Comparison of ENCODE assay signal across 9 cellular contexts in genomic region chr4:89438102-89438831, GRCh38.
DNase-seq lines count a peak whose midpoint lies in the region; ATAC-seq lines count a peak whose summit lies in the region.
"Had no signal": no experiment of that assay in that cellular context is flagged by ENCODE, and none has a peak within 500 bp of the region (broad histone marks: within the 10 kb centered on the region; RNA-seq: fewer than 3 reads in every experiment).

No MANE protein-coding gene starts in this region.

- H3K4me1 Mint-ChIP-seq in CD8-positive, alpha-beta memory T cell, result peaks cover 7 to 14% (median 8%) of the 10 kb centered on the region in 3 donors

- peaks cover 8% of the 10 kb centered on the region for H3K4me1 ChIP-seq in CD8-positive, alpha-beta memory T cell (ENCODE audit: insufficient read depth, low read length)
- no peaks in the 10 kb centered on the region for H3K4me1 ChIP-seq in adipocyte (ENCODE audit: control insufficient read depth, insufficient read depth, low read length)

- H3K27me3 Mint-ChIP-seq in CD8-positive, alpha-beta memory T cell, result peaks cover 0 to 1% of the 10 kb centered on the region in 2 donors

- no peaks in the 10 kb centered on the region for H3K36me3 ChIP-seq in CD8-positive, alpha-beta memory T cell (ENCODE audit: insufficient read depth, low read length)
- H3K36me3 ChIP-seq in adipocyte (ENCODE audit: control insufficient read depth, insufficient read depth, low read length, severe bottlenecking), result no peaks in the 10 kb centered on the region
- H3K36me3 ChIP-seq: thoracic aorta had no signal

- H3K4me3 Mint-ChIP-seq in CD8-positive, alpha-beta memory T cell, result peak overlapping the region in 5 of 7 donors; percentile 46 to 63 (median 60)

- ATAC-seq in GM19438 (IDR thresholded peaks at IDR 0.05; ENCODE audit: low read depth, unreplicated experiment), result peak; percentile 64

- no peaks in the 10 kb centered on the region for H3K27me3 ChIP-seq in CD8-positive, alpha-beta memory T cell (ENCODE audit: insufficient read depth, low read length, poor library complexity, severe bottlenecking)
- no peaks in the 10 kb centered on the region for H3K27me3 ChIP-seq in adipocyte (replicated peaks; ENCODE audit: control insufficient read depth, insufficient read depth, low read length)

- peaks cover 0 to 3% (median 2%) of the 10 kb centered on the region in 3 donors for H3K36me3 Mint-ChIP-seq in CD8-positive, alpha-beta memory T cell

- CTCF ChIA-PET in CD8-positive, alpha-beta memory T cell (lab: Charles Lee), result interaction anchor here (1.3 to 3.0 kb wide), 5 partner anchors 183 to 213 kb away, joined by 3 to 6 read pairs (median 5); no protein-coding TSS in a partner anchor

- no peaks in the 10 kb centered on the region for H3K9me3 Mint-ChIP-seq in CD8-positive, alpha-beta memory T cell

- H3K27ac ChIP-seq in CD8-positive, alpha-beta memory T cell (ENCODE audit: low read depth, low read length), result no peak overlapping the region
- H3K27ac ChIP-seq: thoracic aorta had no signal

- no peak overlapping the region for H3K4me3 ChIP-seq in CD8-positive, alpha-beta memory T cell (ENCODE audit: low read length)
- H3K4me3 ChIP-seq in adipocyte (ENCODE audit: low read length), result no peak overlapping the region
- H3K4me3 ChIP-seq: thoracic aorta had no signal

- no peaks in the 10 kb centered on the region for H3K9me3 ChIP-seq in CD8-positive, alpha-beta memory T cell (ENCODE audit: low read length)
- H3K9me3 ChIP-seq in adipocyte (ENCODE audit: control insufficient read depth, low read length), result no peaks in the 10 kb centered on the region
- H3K9me3 ChIP-seq: thoracic aorta had no signal

- DNase-seq in CD8-positive, alpha-beta memory T cell, result peak; percentile 12 to 53 (median 19)
- peak; percentile 54 for DNase-seq in HPDE6-E6E7 (ENCODE audit: extremely low spot score)
- peak; percentile 9 for DNase-seq in T follicular helper cell (ENCODE audit: low read depth)
- peak; percentile 53 for DNase-seq in adipocyte (ENCODE audit: low read depth)
- DNase-seq in kidney tubule cell (ENCODE audit: low spot score), result peak; percentile 61
- DNase-seq in stimulated activated CD8-positive, alpha-beta memory T cell treated with anti-CD3 and anti-CD28 coated beads, Interleukin-4, amount 100 ng/mL, for 48 hours, result peak; percentile 59
- no peak for DNase-seq in occipital lobe (lab: John Stamatoyannopoulos, UW)

- no peak overlapping the region for H3K9ac ChIP-seq in adipocyte (ENCODE audit: low read length)

- peak overlapping the region in 4 of 8 donors; percentile 1 to 35 (median 20) for H3K27ac Mint-ChIP-seq in CD8-positive, alpha-beta memory T cell

- POLR2A ChIA-PET in CD8-positive, alpha-beta memory T cell (lab: Charles Lee), result no interaction called here
